Comparison of ENCODE assay signal across 18 cellular contexts in genomic region chr2:230972046-230972445, GRCh38. TPM values are rescaled to one million over a fixed set of nuclear protein-coding genes. Genes with fewer than 3 reads are reported as not detected.
DNase-seq lines count a peak whose midpoint lies in the region; ATAC-seq and TF ChIP-seq lines count a peak whose summit lies in the region.
"Had no signal": no experiment of that assay in that cellular context is flagged by ENCODE, and none has a peak within 500 bp of the region (broad histone marks: within the 10 kb centered on the region; RNA-seq: fewer than 3 reads in every experiment).

No MANE protein-coding gene starts in this region.

- no peaks in the 10 kb centered on the region for H3K27me3 ChIP-seq in CD4-positive, CD25-positive, alpha-beta regulatory T cell (ENCODE audit: control insufficient read depth, insufficient read depth, low read length)
- H3K27me3 ChIP-seq: BLaER1 had no signal

- no peak overlapping the region for H3K4me3 ChIP-seq in CD4-positive, CD25-positive, alpha-beta regulatory T cell (ENCODE audit: low read depth, low read length)
- H3K4me3 ChIP-seq: BLaER1, GM12878, GM23248 had no signal

- H3K9me3 Mint-ChIP-seq in CD4-positive, CD25-positive, alpha-beta regulatory T cell: peaks cover 0 to 3% (median 0%) of the 10 kb centered on the region in 7 donors
- H3K9me3 Mint-ChIP-seq in progenitor cell of endocrine pancreas (ENCODE audit: low read depth): no peaks in the 10 kb centered on the region

- peaks cover 12 to 45% (median 29%) of the 10 kb centered on the region in 4 donors for H3K4me1 Mint-ChIP-seq in CD4-positive, CD25-positive, alpha-beta regulatory T cell
- H3K4me1 Mint-ChIP-seq in T-helper 17 cell (peaks cover 28% of the 10 kb centered on the region), progenitor cell of endocrine pancreas (ENCODE audit: low read depth) (no peaks in the 10 kb centered on the region)

- H3K4me3 Mint-ChIP-seq in CD4-positive, CD25-positive, alpha-beta regulatory T cell: no peak overlapping the region
- H3K4me3 Mint-ChIP-seq in T-helper 17 cell (no peak overlapping the region), progenitor cell of endocrine pancreas (ENCODE audit: low read depth) (no peak overlapping the region)

- no peak for TF ChIP-seq CTCF in progenitor cell of endocrine pancreas (IDR thresholded peaks at IDR 0.05; ENCODE audit: unreplicated experiment)

- no peaks in the 10 kb centered on the region for H3K36me3 ChIP-seq in CD4-positive, CD25-positive, alpha-beta regulatory T cell (ENCODE audit: control insufficient read depth, insufficient read depth, low read length)
- H3K36me3 ChIP-seq: BLaER1 had no signal

- peaks cover 20% of the 10 kb centered on the region for H3K4me1 ChIP-seq in CD4-positive, CD25-positive, alpha-beta regulatory T cell (ENCODE audit: control insufficient read depth, insufficient read depth, low read length, poor library complexity, severe bottlenecking)

- H3K36me3 Mint-ChIP-seq in CD4-positive, CD25-positive, alpha-beta regulatory T cell: peaks cover 3% of the 10 kb centered on the region
- H3K36me3 Mint-ChIP-seq in T-helper 17 cell (ENCODE audit: low read depth) (no peaks in the 10 kb centered on the region), progenitor cell of endocrine pancreas (ENCODE audit: insufficient read depth) (no peaks in the 10 kb centered on the region)

- DNase-seq in activated CD8-positive, alpha-beta memory T cell treated with anti-CD3 and anti-CD28 coated beads for 24 hours: peak; percentile 53
- no peak for DNase-seq in activated CD8-positive, alpha-beta memory T cell treated with anti-CD3 and anti-CD28 coated beads, Interleukin-2, amount 50 U/mL, for 4 hours
- DNase-seq in CD4-positive, CD25-positive, alpha-beta regulatory T cell: no peak
- DNase-seq in T-helper 17 cell (no peak), progenitor cell of endocrine pancreas (ENCODE audit: low spot score, unreplicated experiment) (no peak)
- no peak for DNase-seq in effector CD4-positive, alpha-beta T cell
- DNase-seq: 8988T, AML-193, Calu3, DMS 273 treated with DMSO at 0.1 percent for 48 hours, GM23248 had no signal

- H3K27me3 Mint-ChIP-seq in CD4-positive, CD25-positive, alpha-beta regulatory T cell: peaks cover 14% of the 10 kb centered on the region
- peaks cover 6% of the 10 kb centered on the region for H3K27me3 Mint-ChIP-seq in T-helper 17 cell
- H3K27me3 Mint-ChIP-seq in progenitor cell of endocrine pancreas: no peaks in the 10 kb centered on the region

- peak overlapping the region in 2 of 3 donors; percentile 49 to 67 for H3K27ac Mint-ChIP-seq in CD4-positive, CD25-positive, alpha-beta regulatory T cell
- H3K27ac Mint-ChIP-seq in T-helper 17 cell: peak overlapping the region; percentile 98
- peak overlapping the region; percentile 40 for H3K27ac Mint-ChIP-seq in progenitor cell of endocrine pancreas

- H3K27ac ChIP-seq in CD4-positive, CD25-positive, alpha-beta regulatory T cell (ENCODE audit: insufficient read depth, low read length, poor library complexity, severe bottlenecking): no peak overlapping the region
- H3K27ac ChIP-seq: BLaER1, GM23248, HL-60 had no signal

- H3K9me3 ChIP-seq in CD4-positive, CD25-positive, alpha-beta regulatory T cell (ENCODE audit: control insufficient read depth in 2 of 2, low read length in 2 of 2): no peaks in the 10 kb centered on the region
- no peaks in the 10 kb centered on the region for H3K9me3 ChIP-seq in T-helper 17 cell (ENCODE audit: control insufficient read depth, low read length, poor library complexity, severe bottlenecking)
- H3K9me3 ChIP-seq: BLaER1 had no signal

- ATAC-seq in CD4-positive, CD25-positive, alpha-beta regulatory T cell (ENCODE audit: low read depth in 2 of 2): no peak
- ATAC-seq in T-helper 17 cell (no peak), HG03196 (IDR thresholded peaks at IDR 0.05; ENCODE audit: unreplicated experiment) (no peak), HG03097 (IDR thresholded peaks at IDR 0.05; ENCODE audit: low FRiP score, unreplicated experiment) (no peak)
- ATAC-seq: GM12878, HCT116 had no signal

RNA-seq across cellular contexts. Expression of gene SPATA3, which starts 23.9 kb away (rescaled TPM):
- total RNA-seq in CD4-positive, CD25-positive, alpha-beta regulatory T cell: 0.72 TPM
- polyA plus RNA-seq in CD4-positive, CD25-positive, alpha-beta regulatory T cell: not detected
- total RNA-seq in T-helper 17 cell: not detected
- not detected in 2 replicates for total RNA-seq in progenitor cell of endocrine pancreas
- total RNA-seq: Calu3, Daoy, GM12878, GM23248 had no signal
- polyA plus RNA-seq: GM12878, GM23248 had no signal

RNA-seq across cellular contexts. Expression of gene GPR55, which starts 47.0 kb away (rescaled TPM):
- 24.4 TPM for total RNA-seq in CD4-positive, CD25-positive, alpha-beta regulatory T cell
- 1 to 10 TPM; 1.6 to 7.1 (median 4.0) TPM for polyA plus RNA-seq in CD4-positive, CD25-positive, alpha-beta regulatory T cell
- 1 to 10 TPM; 3.8 to 8.3 TPM for total RNA-seq in T-helper 17 cell
- total RNA-seq in progenitor cell of endocrine pancreas: not detected in 2 replicates
- total RNA-seq: Calu3, Daoy, GM23248 had no signal

Comparison
In these comparisons a context has a peak if more than half of its experiments do, and no peak if none do; other contexts are left out.
1. H3K27ac Mint-ChIP-seq: peak in every context shown above with its lines; median percentile 98 in T-helper 17 cell; 58 in CD4-positive, CD25-positive, alpha-beta regulatory T cell; 40 in progenitor cell of endocrine pancreas.